Comparison of ENCODE assay signal across 12 cellular contexts in the genomic region with DNA sequence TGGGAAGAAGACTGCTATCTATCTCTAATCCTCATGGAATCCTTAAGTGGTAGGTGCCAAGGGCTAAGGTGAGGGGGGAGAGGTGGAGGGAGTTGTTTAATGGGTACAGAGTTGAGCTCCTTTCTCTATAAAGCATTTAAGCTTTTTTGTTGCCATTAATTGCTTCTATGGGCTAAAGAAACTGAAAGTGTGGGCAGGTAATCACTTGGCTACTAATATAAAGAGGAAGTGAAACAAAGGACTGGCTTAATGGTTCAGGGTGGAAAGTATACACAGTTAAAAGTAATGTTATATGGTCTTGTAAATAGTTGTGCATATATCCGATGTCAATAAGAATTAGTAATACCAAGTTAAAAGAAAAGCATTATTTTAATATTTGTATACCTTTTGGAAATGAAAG.
DNase-seq lines count a peak whose midpoint lies in the region; ATAC-seq and TF ChIP-seq lines count a peak whose summit lies in the region.
"Had no signal": no experiment of that assay in that cellular context is flagged by ENCODE, and none has a peak within 500 bp of the region (broad histone marks: within the 10 kb centered on the region; RNA-seq: fewer than 3 reads in every experiment).

No MANE protein-coding gene starts in this region.

- peaks cover 18% of the 10 kb centered on the region for H3K4me1 Mint-ChIP-seq in activated CD8-positive, alpha-beta T cell treated with anti-CD3 and anti-CD28 coated beads, Interleukin-2, amount 10 ng/mL, durations not matched to agents 7 days and 5 days (ENCODE audit: low read depth)
- H3K4me1 Mint-ChIP-seq in activated CD8-positive, alpha-beta T cell treated with anti-CD3 and anti-CD28 coated beads for 36 hours (ENCODE audit: low read depth): no peaks in the 10 kb centered on the region

- H3K4me3 Mint-ChIP-seq in activated CD8-positive, alpha-beta T cell treated with anti-CD3 and anti-CD28 coated beads, Interleukin-2, amount 10 ng/mL, durations not matched to agents 7 days and 5 days: no peak overlapping the region
- H3K4me3 Mint-ChIP-seq in activated CD8-positive, alpha-beta T cell treated with anti-CD3 and anti-CD28 coated beads for 36 hours: no peak overlapping the region
- H3K4me3 Mint-ChIP-seq: activated naive CD8-positive, alpha-beta T cell treated with anti-CD3 and anti-CD28 coated beads, Interleukin-2, amount 50 U/mL, for 24 hours; immature natural killer cell had no signal

- H3K27me3 Mint-ChIP-seq in activated CD8-positive, alpha-beta T cell treated with anti-CD3 and anti-CD28 coated beads, Interleukin-2, amount 10 ng/mL, durations not matched to agents 7 days and 5 days (ENCODE audit: low read depth): no peaks in the 10 kb centered on the region
- H3K27me3 Mint-ChIP-seq in activated CD8-positive, alpha-beta T cell treated with anti-CD3 and anti-CD28 coated beads for 36 hours: no peaks in the 10 kb centered on the region
- H3K27me3 Mint-ChIP-seq: activated naive CD8-positive, alpha-beta T cell treated with anti-CD3 and anti-CD28 coated beads, Interleukin-2, amount 50 U/mL, for 24 hours; progenitor cell of endocrine pancreas had no signal

- intact Hi-C loops in activated CD8-positive, alpha-beta T cell treated with anti-CD3 and anti-CD28 coated beads for 36 hours (cut with micrococcal nuclease): no loop called here

- no peak for TF ChIP-seq CTCF in activated CD8-positive, alpha-beta T cell treated with anti-CD3 and anti-CD28 coated beads for 36 hours (IDR thresholded peaks at IDR 0.05)

- no peak for DNase-seq in activated CD8-positive, alpha-beta T cell treated with anti-CD3 and anti-CD28 coated beads, Interleukin-2, amount 10 ng/mL, durations not matched to agents 7 days and 5 days
- DNase-seq in activated CD8-positive, alpha-beta T cell treated with anti-CD3 and anti-CD28 coated beads for 36 hours: no peak
- DNase-seq in KG1 (lab: John Stamatoyannopoulos, UW) (no peak), putamen (ENCODE audit: low spot score) (no peak), NCI-H2171 (lab: John Stamatoyannopoulos, UW) (no peak), NCI-H1105 (lab: John Stamatoyannopoulos, UW) (no peak)
- DNase-seq: activated naive CD8-positive, alpha-beta T cell treated with anti-CD3 and anti-CD28 coated beads, Interleukin-2, amount 50 U/mL, for 24 hours; immature natural killer cell; PC-3 had no signal

- ATAC-seq in activated CD8-positive, alpha-beta T cell treated with anti-CD3 and anti-CD28 coated beads, Interleukin-2, amount 10 ng/mL, durations not matched to agents 7 days and 5 days: no peak
- no peak for ATAC-seq in activated CD8-positive, alpha-beta T cell treated with anti-CD3 and anti-CD28 coated beads for 36 hours
- ATAC-seq in HG02763 (IDR thresholded peaks at IDR 0.05; ENCODE audit: unreplicated experiment) (peak; percentile 98), HG03565 (IDR thresholded peaks at IDR 0.05; ENCODE audit: unreplicated experiment) (peak; percentile 97)
- ATAC-seq: activated naive CD8-positive, alpha-beta T cell treated with anti-CD3 and anti-CD28 coated beads, Interleukin-2, amount 50 U/mL, for 24 hours; PC-3 had no signal

- H3K27ac Mint-ChIP-seq in activated CD8-positive, alpha-beta T cell treated with anti-CD3 and anti-CD28 coated beads, Interleukin-2, amount 10 ng/mL, durations not matched to agents 7 days and 5 days: peak overlapping the region; percentile 14
- H3K27ac Mint-ChIP-seq in activated CD8-positive, alpha-beta T cell treated with anti-CD3 and anti-CD28 coated beads for 36 hours: no peak overlapping the region
- H3K27ac Mint-ChIP-seq: activated naive CD8-positive, alpha-beta T cell treated with anti-CD3 and anti-CD28 coated beads, Interleukin-2, amount 50 U/mL, for 24 hours; progenitor cell of endocrine pancreas had no signal

- no peaks in the 10 kb centered on the region for H3K9me3 Mint-ChIP-seq in activated CD8-positive, alpha-beta T cell treated with anti-CD3 and anti-CD28 coated beads, Interleukin-2, amount 10 ng/mL, durations not matched to agents 7 days and 5 days (ENCODE audit: insufficient read depth)
- no peaks in the 10 kb centered on the region for H3K9me3 Mint-ChIP-seq in activated CD8-positive, alpha-beta T cell treated with anti-CD3 and anti-CD28 coated beads for 36 hours
- H3K9me3 Mint-ChIP-seq: activated naive CD8-positive, alpha-beta T cell treated with anti-CD3 and anti-CD28 coated beads, Interleukin-2, amount 50 U/mL, for 24 hours; immature natural killer cell had no signal

- POLR2A ChIA-PET in activated CD8-positive, alpha-beta T cell treated with anti-CD3 and anti-CD28 coated beads, Interleukin-2, amount 10 ng/mL, durations not matched to agents 7 days and 5 days (lab: Charles Lee): no interaction called here
- POLR2A ChIA-PET in activated CD8-positive, alpha-beta T cell treated with anti-CD3 and anti-CD28 coated beads for 36 hours (lab: Charles Lee): no interaction called here

- peaks cover 24% of the 10 kb centered on the region for H3K36me3 Mint-ChIP-seq in activated CD8-positive, alpha-beta T cell treated with anti-CD3 and anti-CD28 coated beads, Interleukin-2, amount 10 ng/mL, durations not matched to agents 7 days and 5 days (ENCODE audit: low read depth)
- peaks cover 18% of the 10 kb centered on the region for H3K36me3 Mint-ChIP-seq in activated CD8-positive, alpha-beta T cell treated with anti-CD3 and anti-CD28 coated beads for 36 hours (ENCODE audit: low read depth)

- CTCF ChIA-PET in activated CD8-positive, alpha-beta T cell treated with anti-CD3 and anti-CD28 coated beads, Interleukin-2, amount 10 ng/mL, durations not matched to agents 7 days and 5 days (lab: Charles Lee): interaction anchor here (1.3 kb wide), 1 partner anchor 61 kb away, joined by 3 read pairs; no protein-coding TSS in a partner anchor
- CTCF ChIA-PET in activated CD8-positive, alpha-beta T cell treated with anti-CD3 and anti-CD28 coated beads for 36 hours (lab: Charles Lee): no interaction called here

Comparison
In these comparisons a context has a peak if more than half of its experiments do, and no peak if none do; other contexts are left out.
1. ATAC-seq: peak in HG02763 (single experiment) and HG03565 (single experiment); none in activated CD8-positive, alpha-beta T cell treated with anti-CD3 and anti-CD28 coated beads, Interleukin-2, amount 10 ng/mL, durations not matched to agents 7 days and 5 days (single experiment) and activated CD8-positive, alpha-beta T cell treated with anti-CD3 and anti-CD28 coated beads for 36 hours (single experiment).